ENCODE assay signal across 11 cellular contexts in genomic region chr6:130105996-130106704, GRCh38.
A peak's percentile ranks its signal among the peaks of the same experiment; 100 is the strongest.
DNase-seq lines count a peak whose midpoint lies in the region; ATAC-seq and TF ChIP-seq lines count a peak whose summit lies in the region.
"Had no signal": no experiment of that assay in that cellular context is flagged by ENCODE, and none has a peak within 500 bp of the region (broad histone marks: within the 10 kb centered on the region; RNA-seq: fewer than 3 reads in every experiment).

No MANE protein-coding gene starts in this region.

- no peak overlapping the region for H3K27ac ChIP-seq in DOHH2 (ENCODE audit: low read depth, low read length)

- H3K36me3 ChIP-seq in DOHH2 (ENCODE audit: control insufficient read depth, low read length), result peaks cover 3% of the 10 kb centered on the region; the same call in 1 of the 2 replicates

- H3K79me2 ChIP-seq in DOHH2 (ENCODE audit: control insufficient read depth, low read length), result no peaks in the 10 kb centered on the region

- H3K4me3 ChIP-seq in DOHH2 (ENCODE audit: low read length), result no peak overlapping the region
- H3K4me3 ChIP-seq: mucosa of descending colon had no signal

- H3K9me2 ChIP-seq in DOHH2 (replicated peaks; ENCODE audit: control insufficient read depth, low read length), result no peaks in the 10 kb centered on the region

- no peaks in the 10 kb centered on the region for H3K27me3 ChIP-seq in DOHH2 (ENCODE audit: control insufficient read depth, low read length)

- H4K20me1 ChIP-seq in DOHH2 (ENCODE audit: control insufficient read depth, insufficient read depth, low read depth, low read length), result no peaks in the 10 kb centered on the region

- H3K4me1 ChIP-seq in DOHH2 (ENCODE audit: control insufficient read depth, low read length), result peaks cover 23% of the 10 kb centered on the region

- intact Hi-C loops in left colon (cut with DNase I, micrococcal nuclease), result no loop called here

- H3K9me3 ChIP-seq in DOHH2 (ENCODE audit: control insufficient read depth, insufficient read depth, low read length), result no peaks in the 10 kb centered on the region
- H3K9me3 ChIP-seq: mucosa of descending colon had no signal

- DNase-seq in NAMALWA (ENCODE audit: low spot score), result peak; percentile 6
- DNase-seq in superior temporal gyrus (ENCODE audit: extremely low spot score), result no peak
- no peak for DNase-seq in central memory CD4-positive, alpha-beta T cell
- no peak for DNase-seq in left colon
- no peak for DNase-seq in AG08396 (ENCODE audit: low spot score)
- DNase-seq: NCI-H446, T-helper 9 cell had no signal

- no peak for TF ChIP-seq CTCF in DOHH2 (IDR thresholded peaks at IDR 0.05; ENCODE audit: low read depth, low read length, poor library complexity, severe bottlenecking)

- ATAC-seq in GM19438 (IDR thresholded peaks at IDR 0.05; ENCODE audit: low read depth, unreplicated experiment) (peak; percentile 96), HG02973 (IDR thresholded peaks at IDR 0.05; ENCODE audit: unreplicated experiment) (peak; percentile 97), left colon (no peak)
- ATAC-seq: mucosa of descending colon had no signal

- peak overlapping the region; percentile 38 for H3K4me2 ChIP-seq in DOHH2 (ENCODE audit: low read length)

- H3F3A ChIP-seq in DOHH2 (ENCODE audit: control insufficient read depth, insufficient read depth), result 0 out of 2 replicates have a peak, but pooled peaks cover 3% of the 10 kb centered on the region
